Comparison of ENCODE assay signal across 11 cellular contexts in the genomic region with DNA sequence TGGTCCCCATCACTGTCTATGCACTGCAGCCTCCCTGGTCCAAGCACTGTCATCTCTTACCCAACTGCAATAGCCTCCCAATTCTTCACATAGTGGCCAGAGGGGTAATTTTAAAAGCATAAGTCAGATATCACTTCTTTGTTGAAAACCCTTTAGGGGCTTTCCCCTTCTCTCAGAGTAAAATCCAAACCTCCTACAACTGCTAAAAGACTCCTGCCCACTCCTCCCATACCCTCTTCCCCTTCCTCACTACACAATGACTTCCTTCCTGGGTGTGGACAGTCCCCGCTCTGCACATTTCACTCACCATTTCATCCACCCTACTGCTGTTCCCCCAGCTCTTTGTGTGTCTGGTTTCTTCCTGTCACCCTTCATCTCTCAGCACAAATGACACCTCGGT. TPM values are rescaled to one million over a fixed set of nuclear protein-coding genes. Genes with fewer than 3 reads are reported as not detected.
DNase-seq lines count a peak whose midpoint lies in the region; ATAC-seq and TF ChIP-seq lines count a peak whose summit lies in the region.
"Had no signal": no experiment of that assay in that cellular context is flagged by ENCODE, and none has a peak within 500 bp of the region (broad histone marks: within the 10 kb centered on the region; RNA-seq: fewer than 3 reads in every experiment).

No MANE protein-coding gene starts in this region.

- POLR2A ChIA-PET in activated CD4-positive, alpha-beta memory T cell treated with anti-CD3 and anti-CD28 coated beads, Interleukin-2, amount 10 ng/mL, durations not matched to agents 7 days and 5 days (lab: Charles Lee), result no interaction called here

- DNase-seq in GM13977 (ENCODE audit: low spot score) (peak; percentile 61), MV-4-11 (lab: John Stamatoyannopoulos, UW) (no peak), NCI-H1048 (lab: John Stamatoyannopoulos, UW) (no peak), AG20443 (ENCODE audit: low spot score) (no peak), NCI-H2029 treated with DMSO at 0.1 percent for 48 hours (lab: John Stamatoyannopoulos, UW) (no peak)
- DNase-seq in activated CD4-positive, alpha-beta memory T cell treated with anti-CD3 and anti-CD28 coated beads, Interleukin-2, amount 10 ng/mL, durations not matched to agents 7 days and 5 days, result peak; percentile 31
- DNase-seq: EL, RPMI8226, transverse colon had no signal

- no peaks in the 10 kb centered on the region for H3K27me3 Mint-ChIP-seq in activated CD4-positive, alpha-beta memory T cell treated with anti-CD3 and anti-CD28 coated beads, Interleukin-2, amount 10 ng/mL, durations not matched to agents 7 days and 5 days

- CTCF ChIA-PET in activated CD4-positive, alpha-beta memory T cell treated with anti-CD3 and anti-CD28 coated beads, Interleukin-2, amount 10 ng/mL, durations not matched to agents 7 days and 5 days (lab: Charles Lee), result no interaction called here

- ATAC-seq in GM19452 (IDR thresholded peaks at IDR 0.05; ENCODE audit: unreplicated experiment) (peak; percentile 59), HG03060 (IDR thresholded peaks at IDR 0.05; ENCODE audit: low read depth, unreplicated experiment) (peak; percentile 34)

- H3K27ac Mint-ChIP-seq in activated CD4-positive, alpha-beta memory T cell treated with anti-CD3 and anti-CD28 coated beads, Interleukin-2, amount 10 ng/mL, durations not matched to agents 7 days and 5 days, result peak overlapping the region; percentile 75

- in situ Hi-C loops in GM13977 (cut with MboI; ENCODE audit: low pct_unique_long_range_greater_than_20kb, low sequenced_read_pairs, unreplicated experiment), result no loop called here

- peaks cover 42% of the 10 kb centered on the region for H3K36me3 Mint-ChIP-seq in activated CD4-positive, alpha-beta memory T cell treated with anti-CD3 and anti-CD28 coated beads, Interleukin-2, amount 10 ng/mL, durations not matched to agents 7 days and 5 days (ENCODE audit: low read depth)

- TF ChIP-seq CTCF in GM13977 (IDR thresholded peaks at IDR 0.05; ENCODE audit: extremely low read depth, insufficient read depth, missing control alignments), result no peak

- H3K4me1 Mint-ChIP-seq in activated CD4-positive, alpha-beta memory T cell treated with anti-CD3 and anti-CD28 coated beads, Interleukin-2, amount 10 ng/mL, durations not matched to agents 7 days and 5 days, result peaks cover 52% of the 10 kb centered on the region

- peak overlapping the region; percentile 47 for H3K4me3 Mint-ChIP-seq in activated CD4-positive, alpha-beta memory T cell treated with anti-CD3 and anti-CD28 coated beads, Interleukin-2, amount 10 ng/mL, durations not matched to agents 7 days and 5 days

- no peaks in the 10 kb centered on the region for H3K9me3 Mint-ChIP-seq in activated CD4-positive, alpha-beta memory T cell treated with anti-CD3 and anti-CD28 coated beads, Interleukin-2, amount 10 ng/mL, durations not matched to agents 7 days and 5 days

RNA-seq across cellular contexts. Expression of a gene that starts 8.3 kb away (rescaled TPM):
- 10 to 100 TPM; 27.2 to 28.2 TPM for total RNA-seq in activated CD4-positive, alpha-beta memory T cell treated with anti-CD3 and anti-CD28 coated beads, Interleukin-2, amount 10 ng/mL, durations not matched to agents 7 days and 5 days

RNA-seq across cellular contexts. Expression of a gene that starts 59.7 kb away (rescaled TPM):
- 1 to 10 TPM; 2.4 to 2.5 TPM for total RNA-seq in activated CD4-positive, alpha-beta memory T cell treated with anti-CD3 and anti-CD28 coated beads, Interleukin-2, amount 10 ng/mL, durations not matched to agents 7 days and 5 days

Comparison
In these comparisons a context has a peak if more than half of its experiments do, and no peak if none do; other contexts are left out.
1. DNase-seq: peak in GM13977 (single experiment) and activated CD4-positive, alpha-beta memory T cell treated with anti-CD3 and anti-CD28 coated beads, Interleukin-2, amount 10 ng/mL, durations not matched to agents 7 days and 5 days (single experiment); none in MV-4-11 (single experiment), NCI-H1048 (single experiment), AG20443 (single experiment) and NCI-H2029 treated with DMSO at 0.1 percent for 48 hours (single experiment).